In genomic region chr5:132422720-132423442, GRCh38 we compare ENCODE assay signal across 9 cellular contexts. TPM values are rescaled to one million over a fixed set of nuclear protein-coding genes. Genes with fewer than 3 reads are reported as not detected.
DNase-seq lines count a peak whose midpoint lies in the region; ATAC-seq, FAIRE-seq and TF ChIP-seq lines count a peak whose summit lies in the region.
"Had no signal": no experiment of that assay in that cellular context is flagged by ENCODE, and none has a peak within 500 bp of the region (broad histone marks: within the 10 kb centered on the region; RNA-seq: fewer than 3 reads in every experiment).

No MANE protein-coding gene starts in this region.

- dilution Hi-C loops in keratinocyte (cut with MboI; ENCODE audit: extremely low pct_ligation_motif_present, low sequenced_read_pairs), result no loop called here

- H3K4me1 ChIP-seq in keratinocyte (ENCODE audit: control insufficient read depth, extremely low read depth, insufficient read depth, low read length), result peaks cover 74% of the 10 kb centered on the region

- CTCF ChIA-PET in activated CD4-positive, alpha-beta T cell treated with anti-CD3 and anti-CD28 coated beads, Interleukin-2, amount 10 ng/mL, durations not matched to agents 7 days and 5 days (lab: Charles Lee), result interaction anchor here (1.0 to 7.8 kb wide), 8 partner anchors 10 to 78 kb away, joined by 3 to 62 read pairs (median 6); no protein-coding TSS in a partner anchor
- CTCF ChIA-PET in activated CD4-positive, alpha-beta memory T cell treated with anti-CD3 and anti-CD28 coated beads for 36 hours (lab: Charles Lee), result interaction anchor here (1.0 to 5.0 kb wide), 7 partner anchors 12 to 78 kb away, joined by 3 to 33 read pairs (median 4); partner anchors contain the start of gene IRF1

- peaks cover 81% of the 10 kb centered on the region for H3K36me3 Mint-ChIP-seq in activated CD4-positive, alpha-beta T cell treated with anti-CD3 and anti-CD28 coated beads, Interleukin-2, amount 10 ng/mL, durations not matched to agents 7 days and 5 days (ENCODE audit: low read depth)
- H3K36me3 Mint-ChIP-seq in activated CD4-positive, alpha-beta memory T cell treated with anti-CD3 and anti-CD28 coated beads for 36 hours, result peaks cover 26% of the 10 kb centered on the region

- no peaks in the 10 kb centered on the region for H3K27me3 Mint-ChIP-seq in activated CD4-positive, alpha-beta T cell treated with anti-CD3 and anti-CD28 coated beads, Interleukin-2, amount 10 ng/mL, durations not matched to agents 7 days and 5 days
- no peaks in the 10 kb centered on the region for H3K27me3 Mint-ChIP-seq in activated CD4-positive, alpha-beta memory T cell treated with anti-CD3 and anti-CD28 coated beads for 36 hours

- intact Hi-C loops in activated CD4-positive, alpha-beta memory T cell treated with anti-CD3 and anti-CD28 coated beads for 36 hours (cut with micrococcal nuclease), result loop anchor here (10.0 kb wide), 2 partner anchors 788 to 888 kb away; partner anchors contain the start of gene RAPGEF6

- H3K4me3 ChIP-seq in keratinocyte (ENCODE audit: control insufficient read depth in 2 of 3, extremely low read depth in 1 of 3, insufficient read depth in 2 of 3, low read depth in 1 of 3, low read length in 3 of 3), result no peak overlapping the region

- H3K36me3 ChIP-seq in keratinocyte (ENCODE audit: control insufficient read depth in 2 of 2, extremely low read depth in 1 of 2, insufficient read depth in 2 of 2, low read length in 2 of 2), result no peaks in the 10 kb centered on the region

- peak overlapping the region; percentile 35 for H3K4me2 ChIP-seq in keratinocyte (ENCODE audit: control insufficient read depth, extremely low read depth, insufficient read depth, low read depth, low read length)

- H3K4me1 Mint-ChIP-seq in activated CD4-positive, alpha-beta T cell treated with anti-CD3 and anti-CD28 coated beads, Interleukin-2, amount 10 ng/mL, durations not matched to agents 7 days and 5 days, result peaks cover 98% of the 10 kb centered on the region
- peaks cover 95% of the 10 kb centered on the region for H3K4me1 Mint-ChIP-seq in activated CD4-positive, alpha-beta memory T cell treated with anti-CD3 and anti-CD28 coated beads for 36 hours (ENCODE audit: low read depth)

- H3K79me2 ChIP-seq in keratinocyte (ENCODE audit: control insufficient read depth, insufficient read depth, low read length), result no peaks in the 10 kb centered on the region

- POLR2A ChIA-PET in activated CD4-positive, alpha-beta T cell treated with anti-CD3 and anti-CD28 coated beads, Interleukin-2, amount 10 ng/mL, durations not matched to agents 7 days and 5 days (lab: Charles Lee), result no interaction called here
- POLR2A ChIA-PET in activated CD4-positive, alpha-beta memory T cell treated with anti-CD3 and anti-CD28 coated beads for 36 hours (lab: Charles Lee), result interaction anchor here (1.4 to 11.3 kb wide), 6 partner anchors 13 to 73 kb away, joined by 4 to 361 read pairs (median 60); partner anchors contain the start of gene IRF1

- no peaks in the 10 kb centered on the region for H4K20me1 ChIP-seq in keratinocyte (ENCODE audit: control insufficient read depth, extremely low read depth, insufficient read depth, low read length)

- no peaks in the 10 kb centered on the region for H3K9me3 Mint-ChIP-seq in activated CD4-positive, alpha-beta T cell treated with anti-CD3 and anti-CD28 coated beads, Interleukin-2, amount 10 ng/mL, durations not matched to agents 7 days and 5 days
- no peaks in the 10 kb centered on the region for H3K9me3 Mint-ChIP-seq in activated CD4-positive, alpha-beta memory T cell treated with anti-CD3 and anti-CD28 coated beads for 36 hours

- ATAC-seq in HG03469 (IDR thresholded peaks at IDR 0.05; ENCODE audit: unreplicated experiment) (peak; percentile 32), HG03135 (IDR thresholded peaks at IDR 0.05; ENCODE audit: unreplicated experiment) (no peak)

- H3K27ac Mint-ChIP-seq in activated CD4-positive, alpha-beta T cell treated with anti-CD3 and anti-CD28 coated beads, Interleukin-2, amount 10 ng/mL, durations not matched to agents 7 days and 5 days, result peak overlapping the region; percentile 77
- peak overlapping the region; percentile 82 for H3K27ac Mint-ChIP-seq in activated CD4-positive, alpha-beta memory T cell treated with anti-CD3 and anti-CD28 coated beads for 36 hours

- no peaks in the 10 kb centered on the region for H3K9me1 ChIP-seq in keratinocyte (ENCODE audit: control insufficient read depth, extremely low read depth, insufficient read depth, low read length)

- H3K4me3 Mint-ChIP-seq in activated CD4-positive, alpha-beta T cell treated with anti-CD3 and anti-CD28 coated beads, Interleukin-2, amount 10 ng/mL, durations not matched to agents 7 days and 5 days, result no peak overlapping the region
- H3K4me3 Mint-ChIP-seq in activated CD4-positive, alpha-beta memory T cell treated with anti-CD3 and anti-CD28 coated beads for 36 hours, result no peak overlapping the region

- no peaks in the 10 kb centered on the region for H3K9me3 ChIP-seq in keratinocyte (ENCODE audit: control insufficient read depth, low read depth, low read length)

- DNase-seq in activated CD4-positive, alpha-beta T cell treated with anti-CD3 and anti-CD28 coated beads, Interleukin-2, amount 10 ng/mL, durations not matched to agents 7 days and 5 days, result no peak
- DNase-seq in activated CD4-positive, alpha-beta T cell treated with anti-CD3 and anti-CD28 coated beads for 48 hours, result no peak
- DNase-seq in activated CD4-positive, alpha-beta memory T cell treated with anti-CD3 and anti-CD28 coated beads for 36 hours, result peak; percentile 57
- DNase-seq in keratinocyte (ENCODE audit: low read depth, low spot score) (no peak), COLO668 (lab: John Stamatoyannopoulos, UW; ENCODE audit: unreplicated experiment) (no peak), NCI-H1105 treated with DMSO at 0.1 percent for 48 hours (lab: John Stamatoyannopoulos, UW) (no peak)

- no peak overlapping the region for H3K9ac ChIP-seq in keratinocyte (ENCODE audit: control insufficient read depth, extremely low read depth, insufficient read depth, low read length)

- FAIRE-seq in keratinocyte (lab: Jason Lieb, UNC), result no peak

- H2AFZ ChIP-seq in keratinocyte (ENCODE audit: control insufficient read depth, low read length), result no peak overlapping the region

- no peak for TF ChIP-seq CTCF in keratinocyte (optimal IDR thresholded peaks at IDR 0.05 in 1 of 3, IDR thresholded peaks at IDR 0.05 in 1 of 3, conservative IDR thresholded peaks at IDR 0.05 in 1 of 3; ENCODE audit: extremely low read depth in 1 of 3, insufficient read depth in 2 of 3, low read length in 3 of 3)

- H3K27me3 ChIP-seq in keratinocyte (ENCODE audit: control insufficient read depth, extremely low read depth, insufficient read depth, low read length), result no peaks in the 10 kb centered on the region

- peak overlapping the region; percentile 15 for H3K27ac ChIP-seq in keratinocyte (ENCODE audit: control insufficient read depth, insufficient read depth, low read length)
- H3K27ac ChIP-seq: C4-2B had no signal

RNA-seq across cellular contexts. Expression of gene SLC22A5, which starts 53.4 kb away (rescaled TPM):
- 1 to 10 TPM; 3.2 to 3.6 TPM for total RNA-seq in activated CD4-positive, alpha-beta T cell treated with anti-CD3 and anti-CD28 coated beads, Interleukin-2, amount 10 ng/mL, durations not matched to agents 7 days and 5 days
- 1 to 10 TPM; 2.8 to 3.6 TPM for total RNA-seq in activated CD4-positive, alpha-beta memory T cell treated with anti-CD3 and anti-CD28 coated beads for 36 hours
- 14.8 to 23.0 TPM (median 21.5 TPM) in 3 replicates for polyA plus RNA-seq in keratinocyte
- 2.4 TPM for polyA plus RNA-seq in keratinocyte (2011; ENCODE audit: low read depth)
- 9.5 and 17.4 TPM in 2 replicates for polyA plus RNA-seq in keratinocyte (2011; cell fraction: cytosol; rRNA removed)
- 56.3 and 66.2 TPM in 2 replicates for polyA plus RNA-seq in keratinocyte (2011; cell fraction: nucleus; rRNA removed)
- polyA plus RNA-seq in keratinocyte (2012; ENCODE audit: low replicate concordance), result 7.7 and 9.6 TPM in 2 replicates
- 43.5 to 54.4 TPM (median 46.9 TPM) in 3 replicates for polyA minus RNA-seq in keratinocyte
- polyA minus RNA-seq in keratinocyte (2011; cell fraction: cytosol; rRNA and poly(A)+ RNA removed), result 18.8 TPM
- 29.9 and 37.5 TPM in 2 replicates for polyA minus RNA-seq in keratinocyte (2011; cell fraction: nucleus; rRNA and poly(A)+ RNA removed)
